ENCODE assay signal across 19 cellular contexts in the genomic region with DNA sequence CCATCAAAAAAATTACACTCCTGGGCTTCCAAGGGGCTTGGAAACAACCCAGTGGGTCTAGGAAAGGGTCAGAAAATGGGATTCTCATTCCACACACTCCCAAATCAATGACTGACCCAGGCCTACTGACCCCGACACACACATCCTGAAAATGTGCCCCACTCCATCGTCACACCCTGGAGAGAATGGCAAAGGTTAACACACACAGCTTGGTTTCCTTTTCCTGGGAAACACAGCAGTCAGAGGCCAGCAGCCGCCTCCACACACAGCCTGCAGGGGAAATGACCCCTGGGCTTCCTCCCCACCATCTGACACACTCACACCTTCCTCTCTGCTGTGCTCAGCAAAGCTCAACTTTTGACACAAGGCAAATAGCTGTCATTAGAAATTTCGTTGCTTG. TPM values are rescaled to one million over a fixed set of nuclear protein-coding genes. Genes with fewer than 3 reads are reported as not detected.
DNase-seq lines count a peak whose midpoint lies in the region; ATAC-seq and TF ChIP-seq lines count a peak whose summit lies in the region.
"Had no signal": no experiment of that assay in that cellular context is flagged by ENCODE, and none has a peak within 500 bp of the region (broad histone marks: within the 10 kb centered on the region; RNA-seq: fewer than 3 reads in every experiment).

No MANE protein-coding gene starts in this region.

- H3K27ac ChIP-seq in colonic mucosa, result peak overlapping the region; percentile 76
- H3K27ac ChIP-seq in lung (ENCODE audit: low read depth in 1 of 2, low read length in 1 of 2), result peak overlapping the region in 1 of 2 donors; percentile 71
- H3K27ac ChIP-seq in stomach, result peak overlapping the region; percentile 54 to 84 (median 65)
- H3K27ac ChIP-seq: SJSA1, uterus had no signal

- no peaks in the 10 kb centered on the region for H3K9me2 ChIP-seq in Loucy (replicated peaks; ENCODE audit: low read depth, low read length)

- no peak for TF ChIP-seq POLR2A in stomach (IDR thresholded peaks at IDR 0.05)

- H3K4me3 ChIP-seq in Loucy (ENCODE audit: low read length, poor library complexity, severe bottlenecking), result no peak overlapping the region
- no peak overlapping the region for H3K4me3 ChIP-seq in colonic mucosa
- H3K4me3 ChIP-seq in lung, result no peak overlapping the region
- no peak overlapping the region for H3K4me3 ChIP-seq in stomach
- H3K4me3 ChIP-seq: HAP-1, SJSA1, uterus had no signal

- H2AFZ ChIP-seq in Loucy (ENCODE audit: low read length), result no peak overlapping the region

- ATAC-seq in lung (ENCODE audit: insufficient read depth, low FRiP score) (peak; percentile 36), GM18511 (IDR thresholded peaks at IDR 0.05; ENCODE audit: unreplicated experiment) (no peak), HG03354 (IDR thresholded peaks at IDR 0.05; ENCODE audit: poor library complexity, severe bottlenecking, unreplicated experiment) (no peak), HG03025 (IDR thresholded peaks at IDR 0.05; ENCODE audit: low FRiP score, unreplicated experiment) (no peak)
- ATAC-seq: natural killer cell treated with Interleukin-12 subunit alpha and Interleukin-12 subunit beta and Interleukin-15 and Interleukin-18, amount 100 ng/mL, for 72 hours; stimulated activated memory B cell treated with anti-CD40 and anti-IgM and Interleukin-4, amounts not matched to agents 10 μg/mL and 1 μg/mL and 100 μg/mL, for 72 hours had no signal

- TF ChIP-seq CTCF in Loucy (conservative IDR thresholded peaks at IDR 0.05; ENCODE audit: low read length), result no peak
- no peak for TF ChIP-seq CTCF in colonic mucosa (IDR thresholded peaks at IDR 0.05)
- TF ChIP-seq CTCF in lung (IDR thresholded peaks at IDR 0.05; ENCODE audit: control extremely low read depth, extremely low read depth), result no peak
- TF ChIP-seq CTCF in stomach (IDR thresholded peaks at IDR 0.05), result no peak

- H3K9ac ChIP-seq in Loucy (ENCODE audit: low read depth, low read length, poor library complexity, severe bottlenecking) (no peak overlapping the region), colonic mucosa (ENCODE audit: low read depth in 2 of 2, low read length in 2 of 2) (peak overlapping the region; percentile 50 to 75)

- H4K20me1 ChIP-seq in Loucy (ENCODE audit: insufficient read depth, low read length, poor library complexity, severe bottlenecking), result peaks cover 4% of the 10 kb centered on the region

- H3K4me2 ChIP-seq in Loucy (ENCODE audit: low read depth, low read length, poor library complexity, severe bottlenecking), result peak overlapping the region; percentile 54

- TF ChIP-seq EP300 in stomach (IDR thresholded peaks at IDR 0.05), result no peak

- WGBS in lung, 2 donors, result 25 to 41% methylated on average over 4 of the region's 4 CpGs
- 27 to 42% (median 36%) methylated on average over 4 of the region's 4 CpGs for WGBS in stomach, 5 donors

- intact Hi-C loops in colonic mucosa (cut with DNase I) (no loop called here), stomach (cut with DNase I; ENCODE audit: low total_unique reads) (no loop called here)

- no peaks in the 10 kb centered on the region for H3F3A ChIP-seq in Loucy (ENCODE audit: low read depth)

- peaks cover 4% of the 10 kb centered on the region; the same call in 1 of the 2 replicates for H3K79me2 ChIP-seq in Loucy (ENCODE audit: insufficient read depth, low read length)

- H3K36me3 ChIP-seq in Loucy (ENCODE audit: insufficient read depth, low read length) (no peaks in the 10 kb centered on the region), colonic mucosa (no peaks in the 10 kb centered on the region), lung (ENCODE audit: control insufficient read depth in 2 of 2, insufficient read depth in 2 of 2, low read length in 2 of 2) (no peaks in the 10 kb centered on the region), stomach (no peaks in the 10 kb centered on the region)
- H3K36me3 ChIP-seq: HAP-1, SJSA1, uterus had no signal

- DNase-seq in colonic mucosa, result peak; percentile 53
- no peak for DNase-seq in lung (ENCODE audit: low spot score)
- DNase-seq in stomach, result no peak
- DNase-seq: activated CD4-positive, alpha-beta T cell treated with anti-CD3 and anti-CD28 coated beads, Interleukin-2, amount 10 ng/mL, durations not matched to agents 7 days and 5 days; head of caudate nucleus; KG1; kidney glomerular epithelial cell; NCI-H1417 treated with DMSO at 0.1 percent for 48 hours; NCI-H226; T1000; uterus had no signal

- H3K4me1 ChIP-seq in Loucy (ENCODE audit: insufficient read depth, low read length, poor library complexity, severe bottlenecking) (peaks cover 22% of the 10 kb centered on the region), colonic mucosa (peaks cover 10% of the 10 kb centered on the region), lung (ENCODE audit: control insufficient read depth in 2 of 2, insufficient read depth in 2 of 2, low read length in 2 of 2) (peaks cover 6 to 23% of the 10 kb centered on the region in 2 donors), stomach (peaks cover 15 to 41% (median 30%) of the 10 kb centered on the region in 4 donors)
- H3K4me1 ChIP-seq: HAP-1, uterus had no signal

- H3K27me3 ChIP-seq in Loucy (ENCODE audit: insufficient read depth, low read length, poor library complexity, severe bottlenecking) (no peaks in the 10 kb centered on the region), colonic mucosa (no peaks in the 10 kb centered on the region), lung (ENCODE audit: control insufficient read depth, insufficient read depth) (no peaks in the 10 kb centered on the region), stomach (no peaks in the 10 kb centered on the region)
- H3K27me3 ChIP-seq: uterus had no signal

- H3K9me3 ChIP-seq in Loucy (ENCODE audit: insufficient read depth, low read depth, low read length) (no peaks in the 10 kb centered on the region), colonic mucosa (no peaks in the 10 kb centered on the region), lung (ENCODE audit: control insufficient read depth in 2 of 2, insufficient read depth in 1 of 2, low read length in 1 of 2) (no peaks in the 10 kb centered on the region), stomach (no peaks in the 10 kb centered on the region)
- H3K9me3 ChIP-seq: HAP-1, SJSA1, uterus had no signal

RNA-seq across cellular contexts. Expression of a gene that starts 42.9 kb away (rescaled TPM):
- total RNA-seq in colonic mucosa (10 to 100 TPM; 37.5 to 40.8 TPM), lung (10 to 100 TPM; 47.6 to 53.2 TPM), stomach (10 to 100 TPM; 15.2 to 51.6 (median 23.2) TPM)
- polyA plus RNA-seq in lung (10 to 100 TPM in 1 of 2 donors, 1 to 10 TPM in 1; 9.9 to 10.9 TPM), stomach (10 to 100 TPM; 12.8 to 42.6 (median 24.7) TPM)
